Comparison of ENCODE assay signal across 21 cellular contexts in genomic region chr3:83035704-83036010, GRCh38.
"Had no signal": no experiment of that assay in that cellular context is flagged by ENCODE, and none has a peak within 500 bp of the region (broad histone marks: within the 10 kb centered on the region; RNA-seq: fewer than 3 reads in every experiment).

No MANE protein-coding gene starts in this region.

- ATAC-seq: activated T-cell treated with anti-CD3 and anti-CD28 coated beads, Interleukin-2, amount 50 U/mL, for 72 hours; T-cell had no signal

- H2AFZ ChIP-seq: PC-9 had no signal

- H3K9me3 ChIP-seq: MG63 had no signal

- H3K4me3 ChIP-seq: MG63, PC-9 had no signal

- DNase-seq: activated CD4-positive, alpha-beta memory T cell treated with anti-CD3 and anti-CD28 coated beads, Interleukin-2, amount 10 ng/mL, durations not matched to agents 7 days and 5 days; activated CD4-positive, alpha-beta T cell treated with anti-CD3 and anti-CD28 coated beads, Interleukin-2, amount 10 ng/mL, durations not matched to agents 7 days and 5 days; activated CD4-positive, CD25-positive, alpha-beta regulatory T cell; activated gamma-delta T cell treated with Interleukin-2 at 50 U/mL for 16 hours; activated naive CD4-positive, alpha-beta T cell treated with anti-CD3 and anti-CD28 coated beads, Interleukin-2, amount 10 ng/mL, durations not matched to agents 7 days and 5 days; activated naive CD8-positive, alpha-beta T cell treated with anti-CD3 and anti-CD28 coated beads for 36 hours; activated T-cell treated with anti-CD3 and anti-CD28 coated beads, Interleukin-2, amount 50 U/mL, for 72 hours; cerebellar nuclear complex; MG63; MV-4-11; NCI-H1092 treated with DMSO at 0.1 percent for 48 hours; NCI-H1417 treated with DMSO at 0.1 percent for 48 hours; NCI-H1694; NCI-H2029; NCI-H2107; NCI-H345; NCI-H510A treated with DMSO at 0.1 percent for 48 hours; PC-9; SHP77 treated with DMSO at 0.1 percent for 48 hours; T-cell; T1000 had no signal

- H3K36me3 ChIP-seq: MG63 had no signal

- H3K4me2 ChIP-seq: PC-9 had no signal

- H3K27me3 ChIP-seq: MG63 had no signal

- H3K27ac ChIP-seq: PC-9 had no signal
